28 cellular contexts compared by ENCODE assay signal in genomic region chr10:10320981-10321380, GRCh38.
A peak's percentile ranks its signal among the peaks of the same experiment; 100 is the strongest.
DNase-seq lines count a peak whose midpoint lies in the region; ATAC-seq, FAIRE-seq and TF ChIP-seq lines count a peak whose summit lies in the region.
"Had no signal": no experiment of that assay in that cellular context is flagged by ENCODE, and none has a peak within 500 bp of the region (broad histone marks: within the 10 kb centered on the region; RNA-seq: fewer than 3 reads in every experiment).

No MANE protein-coding gene starts in this region.

- H3K79me2 ChIP-seq in H1 (ENCODE audit: control insufficient read depth in 1 of 2, insufficient read depth in 2 of 2, low read length in 2 of 2), result no peaks in the 10 kb centered on the region

- H3K14ac ChIP-seq in H1 (ENCODE audit: insufficient read length), result no peak overlapping the region

- H3K27me3 ChIP-seq in H1 (replicated peaks in 1 of 4; ENCODE audit: control insufficient read depth in 3 of 4, extremely low read depth in 1 of 4, insufficient read depth in 3 of 4, low read length in 3 of 4) (no peaks in the 10 kb centered on the region), Caco-2 (replicated peaks; ENCODE audit: control insufficient read depth, insufficient read depth, low read length) (no peaks in the 10 kb centered on the region)
- H3K27me3 ChIP-seq: esophagus squamous epithelium, heart right ventricle, right atrium auricular region, stomach had no signal

- H3K23ac ChIP-seq in H1 (ENCODE audit: insufficient read length), result no peak overlapping the region

- H2BK20ac ChIP-seq in H1 (ENCODE audit: low read length), result no peak overlapping the region

- no peak overlapping the region for H3K4me3 Mint-ChIP-seq in T-helper 2 cell treated with Interferon-gamma antibody and Interleukin-4, amounts not matched to agents 5 μg/mL and 100 μg/mL, for 36 hours
- no peak overlapping the region for H3K4me3 Mint-ChIP-seq in Caco-2 (ENCODE audit: unreplicated experiment)
- H3K4me3 Mint-ChIP-seq: activated CD4-positive, alpha-beta T cell treated with anti-CD3 and anti-CD28 coated beads, Interleukin-2, amount 10 ng/mL, durations not matched to agents 24 days and 14 days; activated CD8-positive, alpha-beta memory T cell treated with anti-CD3 and anti-CD28 coated beads, Interleukin-2, amount 10 ng/mL, durations not matched to agents 7 days and 5 days; activated T-helper 1 cell treated with anti-CD3 and anti-CD28 coated beads, Interleukin-12 subunit alpha, Interleukin-12 subunit beta, Interleukin-2, Interleukin-4 antibody, amounts not matched to agents 30 ng/mL and 10 ng/mL and 1 ng/mL, durations not matched to agents 14 hours and 24 hours and 36 hours; natural killer cell treated with Interleukin-12 subunit alpha and Interleukin-12 subunit beta and Interleukin-15 and Interleukin-18, amount 100 ng/mL, for 72 hours had no signal

- no peak overlapping the region for H4K91ac ChIP-seq in H1 (replicated peaks; ENCODE audit: insufficient read length, low read length)

- DNase-seq in AG20443 (ENCODE audit: low spot score), result peak; percentile 13
- peak; percentile 44 for DNase-seq in NCI-H226
- DNase-seq in H1 (ENCODE audit: low read depth in 1 of 2, low spot score in 2 of 2), result no peak
- peak; percentile 83 for DNase-seq in iris pigment epithelial cell (ENCODE audit: low read depth)
- no peak for DNase-seq in T-helper 2 cell treated with Interferon-gamma antibody and Interleukin-4, amounts not matched to agents 5 μg/mL and 100 μg/mL, for 36 hours (ENCODE audit: low spot score)
- DNase-seq in NCI-H510A treated with DMSO at 0.1 percent for 48 hours (lab: John Stamatoyannopoulos, UW), result no peak
- DNase-seq in Caco-2, result no peak
- DNase-seq: activated CD4-positive, alpha-beta T cell treated with anti-CD3 and anti-CD28 coated beads, Interleukin-2, amount 10 ng/mL, durations not matched to agents 24 days and 14 days; activated CD8-positive, alpha-beta memory T cell treated with anti-CD3 and anti-CD28 coated beads, Interleukin-2, amount 10 ng/mL, durations not matched to agents 7 days and 5 days; activated naive CD4-positive, alpha-beta T cell treated with anti-CD3 and anti-CD28 coated beads, Interleukin-2, amount 50 U/mL, for 16 hours; anterior cingulate cortex; effector CD8-positive, alpha-beta T cell; esophagus squamous epithelium; heart right ventricle; left ventricle myocardium inferior; midbrain; NCI-H1092; NCI-H1930; NCI-H2227 treated with DMSO at 0.1 percent for 48 hours; OCI-M1; SHP77; stomach; trophoblast cell had no signal

- H2BK12ac ChIP-seq in H1 (ENCODE audit: low read depth, low read length), result no peak overlapping the region; the same call in 1 of the 2 replicates

- peak overlapping the region; percentile 28 for H2BK120ac ChIP-seq in H1 (replicated peaks; ENCODE audit: low read depth, low read length)

- H3K9me3 Mint-ChIP-seq in T-helper 2 cell treated with Interferon-gamma antibody and Interleukin-4, amounts not matched to agents 5 μg/mL and 100 μg/mL, for 36 hours, result no peaks in the 10 kb centered on the region
- H3K9me3 Mint-ChIP-seq in Caco-2 (ENCODE audit: unreplicated experiment), result no peaks in the 10 kb centered on the region
- H3K9me3 Mint-ChIP-seq: activated CD4-positive, alpha-beta T cell treated with anti-CD3 and anti-CD28 coated beads, Interleukin-2, amount 10 ng/mL, durations not matched to agents 24 days and 14 days; activated T-helper 1 cell treated with anti-CD3 and anti-CD28 coated beads, Interleukin-12 subunit alpha, Interleukin-12 subunit beta, Interleukin-2, Interleukin-4 antibody, amounts not matched to agents 30 ng/mL and 10 ng/mL and 1 ng/mL, durations not matched to agents 14 hours and 24 hours and 36 hours had no signal

- H3K4me2 ChIP-seq in H1 (ENCODE audit: insufficient read depth in 1 of 2, low read depth in 2 of 2, low read length in 2 of 2), result no peak overlapping the region

- H3K27ac ChIP-seq in H1 (ENCODE audit: low read depth, low read length), result no peak overlapping the region
- H3K27ac ChIP-seq: C4-2B, esophagus squamous epithelium, heart right ventricle, left ventricle myocardium inferior, right atrium auricular region, stomach had no signal

- CTCF ChIA-PET in H1 (lab: Charles Lee; ENCODE audit: partially characterized antibody), result no interaction called here
- CTCF ChIA-PET in Caco-2 (lab: Charles Lee), result no interaction called here

- H3K56ac ChIP-seq in H1 (replicated peaks; ENCODE audit: insufficient read length, low read depth, low read length), result no peak overlapping the region

- H2AK5ac ChIP-seq in H1 (ENCODE audit: low read depth, low read length), result no peak overlapping the region

- H3K4me1 Mint-ChIP-seq in T-helper 2 cell treated with Interferon-gamma antibody and Interleukin-4, amounts not matched to agents 5 μg/mL and 100 μg/mL, for 36 hours (ENCODE audit: low read depth), result no peaks in the 10 kb centered on the region
- no peaks in the 10 kb centered on the region for H3K4me1 Mint-ChIP-seq in Caco-2 (ENCODE audit: low read depth, unreplicated experiment)
- H3K4me1 Mint-ChIP-seq: activated CD4-positive, alpha-beta T cell treated with anti-CD3 and anti-CD28 coated beads, Interleukin-2, amount 10 ng/mL, durations not matched to agents 24 days and 14 days; activated CD8-positive, alpha-beta memory T cell treated with anti-CD3 and anti-CD28 coated beads, Interleukin-2, amount 10 ng/mL, durations not matched to agents 7 days and 5 days had no signal

- no peak for TF ChIP-seq RAD21 in H1 (IDR thresholded peaks at IDR 0.05 in 1 of 2, conservative IDR thresholded peaks at IDR 0.05 in 1 of 2; ENCODE audit: low read depth in 2 of 2, low read length in 2 of 2)

- no peaks in the 10 kb centered on the region for H3K9me3 ChIP-seq in H1 (ENCODE audit: insufficient read depth in 2 of 2, low read depth in 1 of 2, low read length in 1 of 2)
- no peaks in the 10 kb centered on the region for H3K9me3 ChIP-seq in Caco-2
- H3K9me3 ChIP-seq: esophagus squamous epithelium, heart right ventricle, left ventricle myocardium inferior, right atrium auricular region, stomach had no signal

- no peak for FAIRE-seq in H1 (lab: Jason Lieb, UNC)

- H4K8ac ChIP-seq in H1 (ENCODE audit: extremely low read depth, insufficient read depth, low read length), result no peak overlapping the region

- no peak overlapping the region for H3K27ac Mint-ChIP-seq in T-helper 2 cell treated with Interferon-gamma antibody and Interleukin-4, amounts not matched to agents 5 μg/mL and 100 μg/mL, for 36 hours
- H3K27ac Mint-ChIP-seq in Caco-2 (ENCODE audit: unreplicated experiment), result no peak overlapping the region
- H3K27ac Mint-ChIP-seq: activated CD4-positive, alpha-beta T cell treated with anti-CD3 and anti-CD28 coated beads, Interleukin-2, amount 10 ng/mL, durations not matched to agents 24 days and 14 days; activated CD8-positive, alpha-beta memory T cell treated with anti-CD3 and anti-CD28 coated beads, Interleukin-2, amount 10 ng/mL, durations not matched to agents 7 days and 5 days; activated T-helper 1 cell treated with anti-CD3 and anti-CD28 coated beads, Interleukin-12 subunit alpha, Interleukin-12 subunit beta, Interleukin-2, Interleukin-4 antibody, amounts not matched to agents 30 ng/mL and 10 ng/mL and 1 ng/mL, durations not matched to agents 14 hours and 24 hours and 36 hours; natural killer cell treated with Interleukin-12 subunit alpha and Interleukin-12 subunit beta and Interleukin-15 and Interleukin-18, amount 100 ng/mL, for 72 hours had no signal

- H3K4me3 ChIP-seq in H1 (ENCODE audit: extremely low read depth in 1 of 4, insufficient read depth in 2 of 4, low read depth in 3 of 4, low read length in 4 of 4), result no peak overlapping the region
- no peak overlapping the region for H3K4me3 ChIP-seq in Caco-2 (ENCODE audit: low read depth, low read length)
- H3K4me3 ChIP-seq: esophagus squamous epithelium, heart right ventricle, left ventricle myocardium inferior, right atrium auricular region, stomach had no signal

- no TSS peak for BruUV-seq in Caco-2 (replicated peaks; lab: Mats Ljungman, UMichigan)

- H3K4me1 ChIP-seq in H1 (replicated peaks in 1 of 4; ENCODE audit: control insufficient read depth in 3 of 4, insufficient read depth in 4 of 4, low read length in 3 of 4), result no peaks in the 10 kb centered on the region
- H3K4me1 ChIP-seq in Caco-2, result no peaks in the 10 kb centered on the region
- H3K4me1 ChIP-seq: heart right ventricle, left ventricle myocardium inferior, right atrium auricular region, stomach had no signal

- no peaks in the 10 kb centered on the region for H3K23me2 ChIP-seq in H1 (ENCODE audit: low read depth, low read length)

- intact Hi-C loops in Caco-2 (cut with micrococcal nuclease; ENCODE audit: unreplicated experiment), result no loop called here

- TF ChIP-seq POLR2A in H1 (IDR thresholded peaks at IDR 0.05; ENCODE audit: control extremely low read depth in 1 of 2, low read depth in 2 of 2, low read length in 2 of 2), result no peak

- no peak overlapping the region for H2AFZ ChIP-seq in H1 (ENCODE audit: low read length)

- no peak overlapping the region for H3K18ac ChIP-seq in H1 (ENCODE audit: extremely low read depth, low read length)

- POLR2A ChIA-PET in H1 (lab: Charles Lee; ENCODE audit: partially characterized antibody), result no interaction called here
- POLR2A ChIA-PET in Caco-2 (lab: Charles Lee), result no interaction called here

- H3K9ac ChIP-seq in H1 (replicated peaks in 1 of 4; ENCODE audit: extremely low read depth in 1 of 4, low read depth in 3 of 4, low read length in 3 of 4), result no peak overlapping the region

- no peak overlapping the region for H4K5ac ChIP-seq in H1 (ENCODE audit: insufficient read length, low read depth, low read length)

- H3K36me3 ChIP-seq in H1 (ENCODE audit: control insufficient read depth in 2 of 4, insufficient read depth in 4 of 4, low read length in 3 of 4) (peaks cover 0 to 2% (median 0%) of the 10 kb centered on the region in 4 experiments; a peak in 1 of 8 replicates), Caco-2 (ENCODE audit: control insufficient read depth, insufficient read depth, low read length) (no peaks in the 10 kb centered on the region)
- H3K36me3 ChIP-seq: esophagus squamous epithelium, heart right ventricle, left ventricle myocardium inferior, right atrium auricular region, stomach had no signal

- H2BK5ac ChIP-seq in H1 (ENCODE audit: low read depth, low read length), result no peak overlapping the region

- no peaks in the 10 kb centered on the region for H4K20me1 ChIP-seq in H1 (replicated peaks in 1 of 2; ENCODE audit: control insufficient read depth in 1 of 2, insufficient read depth in 2 of 2, low read length in 2 of 2)

- H3K79me1 ChIP-seq in H1 (ENCODE audit: low read depth, low read length), result no peaks in the 10 kb centered on the region

- TF ChIP-seq EP300 in H1 (IDR thresholded peaks at IDR 0.05; ENCODE audit: borderline replicate concordance in 1 of 2, low read depth in 2 of 2, low read length in 2 of 2), result no peak

- H3K4ac ChIP-seq in H1 (replicated peaks; ENCODE audit: insufficient read length, low read depth, low read length), result no peak overlapping the region

- H2BK15ac ChIP-seq in H1 (ENCODE audit: low read length), result no peak overlapping the region

- no peaks in the 10 kb centered on the region for H3K27me3 Mint-ChIP-seq in T-helper 2 cell treated with Interferon-gamma antibody and Interleukin-4, amounts not matched to agents 5 μg/mL and 100 μg/mL, for 36 hours (ENCODE audit: low read depth)
- H3K27me3 Mint-ChIP-seq in Caco-2 (ENCODE audit: insufficient read depth, unreplicated experiment), result peaks cover 2% of the 10 kb centered on the region
- H3K27me3 Mint-ChIP-seq: activated CD4-positive, alpha-beta T cell treated with anti-CD3 and anti-CD28 coated beads, Interleukin-2, amount 10 ng/mL, durations not matched to agents 24 days and 14 days; activated CD8-positive, alpha-beta memory T cell treated with anti-CD3 and anti-CD28 coated beads, Interleukin-2, amount 10 ng/mL, durations not matched to agents 7 days and 5 days; natural killer cell treated with Interleukin-12 subunit alpha and Interleukin-12 subunit beta and Interleukin-15 and Interleukin-18, amount 100 ng/mL, for 72 hours had no signal

- H3K36me3 Mint-ChIP-seq in T-helper 2 cell treated with Interferon-gamma antibody and Interleukin-4, amounts not matched to agents 5 μg/mL and 100 μg/mL, for 36 hours (ENCODE audit: low read depth), result no peaks in the 10 kb centered on the region
- no peaks in the 10 kb centered on the region for H3K36me3 Mint-ChIP-seq in Caco-2 (ENCODE audit: insufficient read depth, unreplicated experiment)
- H3K36me3 Mint-ChIP-seq: activated CD8-positive, alpha-beta memory T cell treated with anti-CD3 and anti-CD28 coated beads, Interleukin-2, amount 10 ng/mL, durations not matched to agents 7 days and 5 days; natural killer cell treated with Interleukin-12 subunit alpha and Interleukin-12 subunit beta and Interleukin-15 and Interleukin-18, amount 100 ng/mL, for 72 hours had no signal

- TF ChIP-seq CTCF in H1 (IDR thresholded peaks at IDR 0.05; ENCODE audit: control extremely low read depth in 1 of 3, insufficient read depth in 1 of 3, low read depth in 1 of 3, low read length in 3 of 3) (no peak), Caco-2 (IDR thresholded peaks at IDR 0.05; ENCODE audit: insufficient read depth in 1 of 2, low read depth in 1 of 2, low read length in 1 of 2, severe bottlenecking in 1 of 2, unreplicated experiment in 1 of 2) (no peak)

- WGBS in H1 (ENCODE audit: extremely low coverage in 1 of 2, insufficient coverage in 1 of 2, insufficient read length in 1 of 2, insufficient replicate concordance in 2 of 2, low coverage in 1 of 2, low lambda C conversion rate in 2 of 2, missing lambda C conversion rate in 1 of 2), 2 experiments, result 93% methylated on average over 3 of the region's 3 CpGs; no CpG with 5 or more reads in 1 of the 2 experiments

- ATAC-seq in HG02938 (IDR thresholded peaks at IDR 0.05; ENCODE audit: unreplicated experiment), result no peak
- ATAC-seq: activated CD8-positive, alpha-beta memory T cell treated with anti-CD3 and anti-CD28 coated beads, Interleukin-2, amount 10 ng/mL, durations not matched to agents 7 days and 5 days; natural killer cell treated with Interleukin-12 subunit alpha and Interleukin-12 subunit beta and Interleukin-15 and Interleukin-18, amount 100 ng/mL, for 72 hours had no signal

Comparison
In these comparisons a context has a peak if more than half of its experiments do, and no peak if none do; other contexts are left out.
1. DNase-seq: peak in AG20443 (single experiment), NCI-H226 (single experiment) and iris pigment epithelial cell (single experiment); none in H1 (0 of 2), T-helper 2 cell treated with Interferon-gamma antibody and Interleukin-4, amounts not matched to agents 5 μg/mL and 100 μg/mL, for 36 hours (single experiment), NCI-H510A treated with DMSO at 0.1 percent for 48 hours (single experiment) and Caco-2 (0 of 2).